9 cellular contexts compared by ENCODE assay signal in genomic region chr7:106064329-106064728, GRCh38. TPM values are rescaled to one million over a fixed set of nuclear protein-coding genes. Genes with fewer than 3 reads are reported as not detected.
DNase-seq lines count a peak whose midpoint lies in the region; ATAC-seq, FAIRE-seq and TF ChIP-seq lines count a peak whose summit lies in the region.
"Had no signal": no experiment of that assay in that cellular context is flagged by ENCODE, and none has a peak within 500 bp of the region (broad histone marks: within the 10 kb centered on the region; RNA-seq: fewer than 3 reads in every experiment).

No MANE protein-coding gene starts in this region.

- H3K36me3 Mint-ChIP-seq in IgD-negative memory B cell: peaks cover 9% of the 10 kb centered on the region
- H3K36me3 Mint-ChIP-seq: naive thymus-derived CD8-positive, alpha-beta T cell had no signal

- H3K27me3 ChIP-seq in left lung: no peaks in the 10 kb centered on the region
- no peaks in the 10 kb centered on the region for H3K27me3 ChIP-seq in small intestine (ENCODE audit: control insufficient read depth in 2 of 2, insufficient read depth in 2 of 2, low read length in 2 of 2)

- no peak for ATAC-seq in left lung
- ATAC-seq: activated naive CD8-positive, alpha-beta T cell treated with anti-CD3 and anti-CD28 coated beads, Interleukin-2, amount 50 U/mL, for 24 hours; naive thymus-derived CD8-positive, alpha-beta T cell had no signal

- no peak overlapping the region for H3K4me3 ChIP-seq in left lung
- H3K4me3 ChIP-seq in small intestine (ENCODE audit: low read depth in 1 of 2, low read length in 2 of 2): no peak overlapping the region

- H3K27ac Mint-ChIP-seq in IgD-negative memory B cell: peak overlapping the region; percentile 26 to 88 (median 76)
- H3K27ac Mint-ChIP-seq: activated naive CD8-positive, alpha-beta T cell treated with anti-CD3 and anti-CD28 coated beads, Interleukin-2, amount 50 U/mL, for 24 hours had no signal

- H3K4me3 Mint-ChIP-seq in IgD-negative memory B cell: peak overlapping the region in 3 of 4 donors; percentile 30 to 82 (median 81)
- H3K4me3 Mint-ChIP-seq: activated naive CD8-positive, alpha-beta T cell treated with anti-CD3 and anti-CD28 coated beads, Interleukin-2, amount 50 U/mL, for 24 hours; naive thymus-derived CD8-positive, alpha-beta T cell had no signal

- CTCF ChIA-PET in RWPE1 (lab: Yijun Ruan, JAX): no interaction called here

- 45 to 64% (median 57%) methylated on average over 9 of the region's 9 CpGs for WGBS in small intestine, 3 donors

- no peaks in the 10 kb centered on the region for H3K36me3 ChIP-seq in left lung
- H3K36me3 ChIP-seq in small intestine (ENCODE audit: control insufficient read depth in 2 of 2, insufficient read depth in 2 of 2, low read length in 2 of 2): no peaks in the 10 kb centered on the region

- H3K4me1 ChIP-seq in left lung (peaks cover 10 to 17% of the 10 kb centered on the region in 2 donors), small intestine (ENCODE audit: control insufficient read depth in 2 of 2, insufficient read depth in 1 of 2, low read depth in 1 of 2, low read length in 1 of 2) (peaks cover 2 to 6% of the 10 kb centered on the region in 2 donors)

- H3K4me1 Mint-ChIP-seq in IgD-negative memory B cell: peaks cover 60 to 68% (median 62%) of the 10 kb centered on the region in 3 donors

- no peak for DNase-seq in RWPE1 (ENCODE audit: low spot score)
- no peak for DNase-seq in left lung
- no peak for DNase-seq in substantia nigra (lab: John Stamatoyannopoulos, UW)
- DNase-seq in small intestine: no peak
- no peak for DNase-seq in G401 (ENCODE audit: low spot score)
- DNase-seq in NCI-H1930 (lab: John Stamatoyannopoulos, UW): no peak
- DNase-seq: activated naive CD8-positive, alpha-beta T cell treated with anti-CD3 and anti-CD28 coated beads, Interleukin-2, amount 50 U/mL, for 24 hours; naive thymus-derived CD8-positive, alpha-beta T cell had no signal

- peaks cover 2% of the 10 kb centered on the region for H3K27me3 Mint-ChIP-seq in IgD-negative memory B cell
- H3K27me3 Mint-ChIP-seq: activated naive CD8-positive, alpha-beta T cell treated with anti-CD3 and anti-CD28 coated beads, Interleukin-2, amount 50 U/mL, for 24 hours; naive thymus-derived CD8-positive, alpha-beta T cell had no signal

- intact Hi-C loops in left lung (cut with DNase I): no loop called here

- peaks cover 0 to 4% (median 2%) of the 10 kb centered on the region in 3 donors for H3K9me3 Mint-ChIP-seq in IgD-negative memory B cell
- H3K9me3 Mint-ChIP-seq: activated naive CD8-positive, alpha-beta T cell treated with anti-CD3 and anti-CD28 coated beads, Interleukin-2, amount 50 U/mL, for 24 hours; naive thymus-derived CD8-positive, alpha-beta T cell had no signal

- in situ Hi-C loops in G401 (cut with HindIII; ENCODE audit: low sequenced_read_pairs): no loop called here

- POLR2A ChIA-PET in RWPE1 (lab: Yijun Ruan, JAX; ENCODE audit: low non-redundant PET): no interaction called here

- TF ChIP-seq CTCF in RWPE1 (conservative IDR thresholded peaks at IDR 0.05; ENCODE audit: low read depth) (no peak), left lung (IDR thresholded peaks at IDR 0.05) (no peak)

- FAIRE-seq in small intestine (lab: Jason Lieb, UNC): no peak

- H3K9me3 ChIP-seq in left lung (no peaks in the 10 kb centered on the region), small intestine (ENCODE audit: control insufficient read depth, low read depth) (no peaks in the 10 kb centered on the region)

- H3K27ac ChIP-seq in RWPE1 (peak overlapping the region; percentile 99), left lung (peak overlapping the region; percentile 10 to 48), substantia nigra (ENCODE audit: low read depth, low read length, poor library complexity, severe bottlenecking) (peak overlapping the region; percentile 69), small intestine (ENCODE audit: low read depth in 1 of 2, low read length in 1 of 2) (peak overlapping the region in 1 of 2 donors; percentile 92)

RNA-seq across cellular contexts. Expression of gene SYPL1, which starts 47.8 kb away (rescaled TPM):
- 200 TPM for polyA plus RNA-seq in IgD-negative memory B cell
- total RNA-seq in left lung: 10 to 100 TPM; 81.9 to 93.1 TPM
- polyA plus RNA-seq in small intestine: 10 to 100 TPM; 21.0 to 94.2 (median 35.9) TPM
- total RNA-seq in G401 (2014; rRNA removed; shearing (Covaris generic)): 25.6 and 36.4 TPM in 2 replicates
